Comparison of ENCODE assay signal across 1 cellular context in the genomic region with DNA sequence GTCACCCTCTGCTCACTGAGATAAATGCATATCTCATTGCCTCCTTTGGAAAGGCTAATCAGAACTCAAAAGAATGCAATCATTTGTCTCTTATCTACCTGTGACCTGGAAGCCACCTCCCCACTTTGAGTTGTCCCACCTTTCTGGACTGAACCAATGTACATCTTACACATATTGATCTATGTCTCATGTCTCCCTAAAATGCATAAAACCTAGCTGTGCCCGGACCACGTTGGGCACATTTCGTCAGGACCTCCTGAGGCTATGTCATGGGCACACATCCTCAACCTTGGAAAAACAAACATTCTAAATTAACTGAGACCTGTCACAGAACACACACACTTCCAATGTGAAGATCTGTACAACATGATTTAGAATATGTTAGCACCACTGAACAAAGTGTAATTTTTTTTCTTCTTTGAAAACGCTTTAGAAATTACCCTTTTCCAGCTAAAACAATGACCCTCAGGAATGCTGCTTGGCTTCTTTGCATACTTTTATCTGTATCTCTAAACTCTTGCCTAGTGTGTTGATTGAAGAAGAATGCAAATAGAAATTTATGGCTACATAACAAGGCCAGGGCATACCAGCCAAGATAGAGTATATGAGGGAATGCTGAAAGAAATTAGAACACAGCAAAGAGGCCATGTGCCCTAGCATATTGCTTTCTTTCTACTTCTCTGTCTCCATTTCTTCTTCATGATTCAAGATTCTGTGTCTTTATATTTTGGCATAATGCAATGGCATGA.
TF ChIP-seq lines count a peak whose summit lies in the region.

No MANE protein-coding gene starts in this region.

TF ChIP-seq in GM23338, 12 proteins besides CTCF, POLR2A, EP300 and RAD21 (continued from another document):
- TF ChIP-seq, protein P1, sequence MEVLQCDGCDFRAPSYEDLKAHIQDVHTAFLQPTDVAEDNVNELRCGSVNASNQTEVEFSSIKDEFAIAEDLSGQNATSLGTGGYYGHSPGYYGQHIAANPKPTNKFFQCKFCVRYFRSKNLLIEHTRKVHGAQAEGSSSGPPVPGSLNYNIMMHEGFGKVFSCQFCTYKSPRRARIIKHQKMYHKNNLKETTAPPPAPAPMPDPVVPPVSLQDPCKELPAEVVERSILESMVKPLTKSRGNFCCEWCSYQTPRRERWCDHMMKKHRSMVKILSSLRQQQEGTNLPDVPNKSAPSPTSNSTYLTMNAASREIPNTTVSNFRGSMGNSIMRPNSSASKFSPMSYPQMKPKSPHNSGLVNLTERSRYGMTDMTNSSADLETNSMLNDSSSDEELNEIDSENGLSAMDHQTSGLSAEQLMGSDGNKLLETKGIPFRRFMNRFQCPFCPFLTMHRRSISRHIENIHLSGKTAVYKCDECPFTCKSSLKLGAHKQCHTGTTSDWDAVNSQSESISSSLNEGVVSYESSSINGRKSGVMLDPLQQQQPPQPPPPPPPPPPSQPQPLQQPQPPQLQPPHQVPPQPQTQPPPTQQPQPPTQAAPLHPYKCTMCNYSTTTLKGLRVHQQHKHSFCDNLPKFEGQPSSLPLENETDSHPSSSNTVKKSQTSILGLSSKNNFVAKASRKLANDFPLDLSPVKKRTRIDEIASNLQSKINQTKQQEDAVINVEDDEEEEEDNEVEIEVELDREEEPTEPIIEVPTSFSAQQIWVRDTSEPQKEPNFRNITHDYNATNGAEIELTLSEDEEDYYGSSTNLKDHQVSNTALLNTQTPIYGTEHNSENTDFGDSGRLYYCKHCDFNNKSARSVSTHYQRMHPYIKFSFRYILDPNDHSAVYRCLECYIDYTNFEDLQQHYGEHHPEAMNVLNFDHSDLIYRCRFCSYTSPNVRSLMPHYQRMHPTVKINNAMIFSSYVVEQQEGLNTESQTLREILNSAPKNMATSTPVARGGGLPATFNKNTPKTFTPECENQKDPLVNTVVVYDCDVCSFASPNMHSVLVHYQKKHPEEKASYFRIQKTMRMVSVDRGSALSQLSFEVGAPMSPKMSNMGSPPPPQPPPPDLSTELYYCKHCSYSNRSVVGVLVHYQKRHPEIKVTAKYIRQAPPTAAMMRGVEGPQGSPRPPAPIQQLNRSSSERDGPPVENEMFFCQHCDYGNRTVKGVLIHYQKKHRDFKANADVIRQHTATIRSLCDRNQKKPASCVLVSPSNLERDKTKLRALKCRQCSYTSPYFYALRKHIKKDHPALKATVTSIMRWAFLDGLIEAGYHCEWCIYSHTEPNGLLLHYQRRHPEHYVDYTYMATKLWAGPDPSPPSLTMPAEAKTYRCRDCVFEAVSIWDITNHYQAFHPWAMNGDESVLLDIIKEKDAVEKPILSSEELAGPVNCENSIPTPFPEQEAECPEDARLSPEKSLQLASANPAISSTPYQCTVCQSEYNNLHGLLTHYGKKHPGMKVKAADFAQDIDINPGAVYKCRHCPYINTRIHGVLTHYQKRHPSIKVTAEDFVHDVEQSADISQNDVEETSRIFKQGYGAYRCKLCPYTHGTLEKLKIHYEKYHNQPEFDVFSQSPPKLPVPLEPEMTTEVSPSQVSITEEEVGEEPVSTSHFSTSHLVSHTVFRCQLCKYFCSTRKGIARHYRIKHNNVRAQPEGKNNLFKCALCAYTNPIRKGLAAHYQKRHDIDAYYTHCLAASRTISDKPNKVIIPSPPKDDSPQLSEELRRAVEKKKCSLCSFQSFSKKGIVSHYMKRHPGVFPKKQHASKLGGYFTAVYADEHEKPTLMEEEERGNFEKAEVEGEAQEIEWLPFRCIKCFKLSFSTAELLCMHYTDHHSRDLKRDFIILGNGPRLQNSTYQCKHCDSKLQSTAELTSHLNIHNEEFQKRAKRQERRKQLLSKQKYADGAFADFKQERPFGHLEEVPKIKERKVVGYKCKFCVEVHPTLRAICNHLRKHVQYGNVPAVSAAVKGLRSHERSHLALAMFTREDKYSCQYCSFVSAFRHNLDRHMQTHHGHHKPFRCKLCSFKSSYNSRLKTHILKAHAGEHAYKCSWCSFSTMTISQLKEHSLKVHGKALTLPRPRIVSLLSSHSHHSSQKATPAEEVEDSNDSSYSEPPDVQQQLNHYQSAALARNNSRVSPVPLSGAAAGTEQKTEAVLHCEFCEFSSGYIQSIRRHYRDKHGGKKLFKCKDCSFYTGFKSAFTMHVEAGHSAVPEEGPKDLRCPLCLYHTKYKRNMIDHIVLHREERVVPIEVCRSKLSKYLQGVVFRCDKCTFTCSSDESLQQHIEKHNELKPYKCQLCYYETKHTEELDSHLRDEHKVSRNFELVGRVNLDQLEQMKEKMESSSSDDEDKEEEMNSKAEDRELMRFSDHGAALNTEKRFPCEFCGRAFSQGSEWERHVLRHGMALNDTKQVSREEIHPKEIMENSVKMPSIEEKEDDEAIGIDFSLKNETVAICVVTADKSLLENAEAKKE (CRISPR knock-in tag; IDR thresholded peaks at IDR 0.05) = no peak
- TF ChIP-seq POLR2AphosphoS5 (IDR thresholded peaks at IDR 0.05; ENCODE audit: low read depth) = no peak
